ENCODE assay signal across 8 cellular contexts in genomic region chr11:45918331-45918941, GRCh38. TPM values are rescaled to one million over a fixed set of nuclear protein-coding genes. Genes with fewer than 3 reads are reported as not detected.
DNase-seq lines count a peak whose midpoint lies in the region; ATAC-seq, FAIRE-seq and TF ChIP-seq lines count a peak whose summit lies in the region.

No MANE protein-coding gene starts in this region.

- no peaks in the 10 kb centered on the region for H3K27me3 ChIP-seq in Loucy (ENCODE audit: insufficient read depth, low read length, poor library complexity, severe bottlenecking)
- peaks cover 9% of the 10 kb centered on the region for H3K27me3 ChIP-seq in neural progenitor cell
- H3K27me3 ChIP-seq in thymus (ENCODE audit: control insufficient read depth, insufficient read depth), result peaks cover 29% of the 10 kb centered on the region

- H3K4me1 ChIP-seq in Loucy (ENCODE audit: insufficient read depth, low read length, poor library complexity, severe bottlenecking) (peaks cover 29% of the 10 kb centered on the region), neural progenitor cell (peaks cover 37% of the 10 kb centered on the region), thymus (ENCODE audit: control insufficient read depth, insufficient read depth, low read length) (peaks cover 18% of the 10 kb centered on the region)

- H3K4me2 ChIP-seq in Loucy (ENCODE audit: low read depth, low read length, poor library complexity, severe bottlenecking) (peak overlapping the region; percentile 91), neural progenitor cell (peak overlapping the region; percentile 96)

- peak; percentile 73 for TF ChIP-seq POLR2A in Raji (IDR thresholded peaks at IDR 0.05; ENCODE audit: insufficient read depth, low read depth, low read length)

- H4K20me1 ChIP-seq in Loucy (ENCODE audit: insufficient read depth, low read length, poor library complexity, severe bottlenecking), result peaks cover 22% of the 10 kb centered on the region
- peaks cover 18% of the 10 kb centered on the region for H4K20me1 ChIP-seq in neural progenitor cell (ENCODE audit: low read depth)

- DNase-seq in DMS153 (lab: John Stamatoyannopoulos, UW), result peak; percentile 42
- DNase-seq in activated naive CD4-positive, alpha-beta T cell treated with Interleukin-2 at 50 U/mL for 16 hours, result peak; percentile 73
- peak; percentile 84 to 88 for DNase-seq in frontal cortex (ENCODE audit: low spot score in 2 of 2)
- peak; percentile 79 for DNase-seq in neural progenitor cell (ENCODE audit: low spot score)

- peak overlapping the region; percentile 89 for H3K9ac ChIP-seq in Loucy (ENCODE audit: low read depth, low read length, poor library complexity, severe bottlenecking)
- peak overlapping the region; percentile 7 for H3K9ac ChIP-seq in neural progenitor cell

- H3K27ac Mint-ChIP-seq in neural progenitor cell, result peak overlapping the region; percentile 81

- TF ChIP-seq CTCF in Loucy (conservative IDR thresholded peaks at IDR 0.05; ENCODE audit: low read length) (no peak), neural progenitor cell (IDR thresholded peaks at IDR 0.05) (no peak)

- under 1% methylated on average over 38 of the region's 38 CpGs for WGBS in thymus

- H3K36me3 ChIP-seq in Loucy (ENCODE audit: insufficient read depth, low read length), result peaks cover 12% of the 10 kb centered on the region; the same call in 1 of the 2 replicates
- no peaks in the 10 kb centered on the region for H3K36me3 ChIP-seq in neural progenitor cell
- peaks cover 26% of the 10 kb centered on the region for H3K36me3 ChIP-seq in thymus (ENCODE audit: control insufficient read depth, insufficient read depth)

- H3K27me3 Mint-ChIP-seq in neural progenitor cell (ENCODE audit: insufficient read depth, low read depth), result peaks cover 23% of the 10 kb centered on the region

- H3K36me3 Mint-ChIP-seq in neural progenitor cell, result no peaks in the 10 kb centered on the region

- peak overlapping the region; percentile 96 for H2AFZ ChIP-seq in Loucy (ENCODE audit: low read length)
- H2AFZ ChIP-seq in neural progenitor cell (replicated peaks), result peak overlapping the region; percentile 83

- H3K9me3 Mint-ChIP-seq in neural progenitor cell, result no peaks in the 10 kb centered on the region

- H3F3A ChIP-seq in Loucy (ENCODE audit: low read depth), result peaks cover 3% of the 10 kb centered on the region; the same call in 1 of the 2 replicates
- peaks cover 54% of the 10 kb centered on the region for H3F3A ChIP-seq in neural progenitor cell (ENCODE audit: low read depth)

- H3K4me3 Mint-ChIP-seq in neural progenitor cell, result peak overlapping the region; percentile 97

- H3K4me3 ChIP-seq in Loucy (ENCODE audit: low read length, poor library complexity, severe bottlenecking) (peak overlapping the region; percentile 94), neural progenitor cell (peak overlapping the region; percentile 79), thymus (ENCODE audit: low read length) (peak overlapping the region; percentile 88)

- ATAC-seq in GM21737 (IDR thresholded peaks at IDR 0.05; ENCODE audit: unreplicated experiment), result peak; percentile 35

- FAIRE-seq in frontal cortex (lab: Jason Lieb, UNC), result no peak

- no peak overlapping the region for H3K27ac ChIP-seq in neural progenitor cell
- peak overlapping the region; percentile 98 for H3K27ac ChIP-seq in thymus (ENCODE audit: low read depth)

- H3K4me1 Mint-ChIP-seq in neural progenitor cell, result peaks cover 40% of the 10 kb centered on the region

- H3K79me2 ChIP-seq in Loucy (ENCODE audit: insufficient read depth, low read length) (peaks cover 23% of the 10 kb centered on the region), neural progenitor cell (ENCODE audit: low read depth) (peaks cover 19% of the 10 kb centered on the region)

- no peaks in the 10 kb centered on the region for H3K9me3 ChIP-seq in Loucy (ENCODE audit: insufficient read depth, low read depth, low read length)
- no peaks in the 10 kb centered on the region for H3K9me3 ChIP-seq in neural progenitor cell (ENCODE audit: low read depth)
- no peaks in the 10 kb centered on the region for H3K9me3 ChIP-seq in thymus (ENCODE audit: control insufficient read depth)

- H3K9me2 ChIP-seq in Loucy (replicated peaks; ENCODE audit: low read depth, low read length), result no peaks in the 10 kb centered on the region

RNA-seq across cellular contexts. Expression of gene PEX16, which starts 0.8 kb away (rescaled TPM):
- total RNA-seq in frontal cortex (25.3 TPM), neural progenitor cell (ENCODE audit: low replicate concordance) (11.6 and 26.5 TPM in 2 replicates)
- polyA plus RNA-seq in thymus, result 46.0 TPM

RNA-seq across cellular contexts. Expression of gene LARGE2, which starts 4.0 kb away (rescaled TPM):
- 0.41 TPM for total RNA-seq in frontal cortex
- total RNA-seq in neural progenitor cell (ENCODE audit: low replicate concordance), result 5.0 and 13.4 TPM in 2 replicates
- 12.2 TPM for polyA plus RNA-seq in thymus

RNA-seq across cellular contexts. Expression of gene FREY1, which starts 11.4 kb away (rescaled TPM):
- total RNA-seq in frontal cortex, result 1.2 TPM
- 0.99 TPM in 1 of 2 replicates, not detected in the other for total RNA-seq in neural progenitor cell (ENCODE audit: low replicate concordance)
- polyA plus RNA-seq in thymus, result 0.62 TPM

RNA-seq across cellular contexts. Expression of gene MAPK8IP1, which starts 33.0 kb away (rescaled TPM):
- total RNA-seq in frontal cortex, result 88.9 TPM
- total RNA-seq in neural progenitor cell (ENCODE audit: low replicate concordance), result 3.7 and 11.0 TPM in 2 replicates
- 2.1 TPM for polyA plus RNA-seq in thymus
